ENCODE assay signal across 1 cellular context in the genomic region with DNA sequence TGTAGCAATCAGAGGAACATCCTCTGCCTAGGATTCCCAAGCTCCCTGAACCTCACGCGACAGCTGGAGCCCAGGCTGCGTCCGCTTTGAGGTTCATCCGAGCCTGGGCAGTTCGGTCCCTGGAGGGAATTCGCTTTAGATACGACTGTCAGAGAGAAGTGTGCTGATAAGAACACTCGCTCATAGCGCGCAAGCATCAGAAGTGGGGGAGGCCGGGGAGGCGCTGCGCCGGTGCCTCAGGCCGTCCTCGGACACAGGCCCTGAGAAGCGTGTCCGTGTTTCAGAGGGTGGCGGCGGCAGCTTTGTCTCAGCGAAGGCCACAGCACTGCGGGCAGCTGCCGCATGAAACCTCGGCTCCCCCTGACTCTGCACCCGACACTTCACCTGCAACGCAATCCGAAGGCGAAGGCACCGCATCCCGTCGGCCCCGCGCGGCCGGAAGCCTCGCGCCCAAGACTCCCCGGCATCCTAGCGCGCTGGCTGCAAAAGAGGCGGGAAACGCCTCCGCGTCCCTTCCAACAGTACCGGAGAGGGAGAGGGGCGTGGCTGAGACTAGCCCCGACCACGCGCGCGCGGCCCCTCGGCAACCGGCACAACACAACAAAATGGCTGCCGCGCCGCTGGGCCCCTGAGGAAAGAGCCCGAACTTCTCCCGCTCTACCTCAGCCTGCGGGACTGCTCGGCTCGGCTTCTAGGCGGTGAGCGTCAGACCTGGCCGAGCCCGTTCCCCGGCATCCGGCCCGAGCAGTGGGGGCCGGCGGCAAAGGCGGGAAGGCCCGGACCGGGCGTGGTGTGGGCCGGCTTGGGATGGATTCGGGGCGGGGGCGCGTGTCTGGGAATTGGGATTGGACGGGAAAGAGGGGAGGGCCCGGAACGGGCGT.
TF ChIP-seq lines count a peak whose summit lies in the region.

A gene with protein sequence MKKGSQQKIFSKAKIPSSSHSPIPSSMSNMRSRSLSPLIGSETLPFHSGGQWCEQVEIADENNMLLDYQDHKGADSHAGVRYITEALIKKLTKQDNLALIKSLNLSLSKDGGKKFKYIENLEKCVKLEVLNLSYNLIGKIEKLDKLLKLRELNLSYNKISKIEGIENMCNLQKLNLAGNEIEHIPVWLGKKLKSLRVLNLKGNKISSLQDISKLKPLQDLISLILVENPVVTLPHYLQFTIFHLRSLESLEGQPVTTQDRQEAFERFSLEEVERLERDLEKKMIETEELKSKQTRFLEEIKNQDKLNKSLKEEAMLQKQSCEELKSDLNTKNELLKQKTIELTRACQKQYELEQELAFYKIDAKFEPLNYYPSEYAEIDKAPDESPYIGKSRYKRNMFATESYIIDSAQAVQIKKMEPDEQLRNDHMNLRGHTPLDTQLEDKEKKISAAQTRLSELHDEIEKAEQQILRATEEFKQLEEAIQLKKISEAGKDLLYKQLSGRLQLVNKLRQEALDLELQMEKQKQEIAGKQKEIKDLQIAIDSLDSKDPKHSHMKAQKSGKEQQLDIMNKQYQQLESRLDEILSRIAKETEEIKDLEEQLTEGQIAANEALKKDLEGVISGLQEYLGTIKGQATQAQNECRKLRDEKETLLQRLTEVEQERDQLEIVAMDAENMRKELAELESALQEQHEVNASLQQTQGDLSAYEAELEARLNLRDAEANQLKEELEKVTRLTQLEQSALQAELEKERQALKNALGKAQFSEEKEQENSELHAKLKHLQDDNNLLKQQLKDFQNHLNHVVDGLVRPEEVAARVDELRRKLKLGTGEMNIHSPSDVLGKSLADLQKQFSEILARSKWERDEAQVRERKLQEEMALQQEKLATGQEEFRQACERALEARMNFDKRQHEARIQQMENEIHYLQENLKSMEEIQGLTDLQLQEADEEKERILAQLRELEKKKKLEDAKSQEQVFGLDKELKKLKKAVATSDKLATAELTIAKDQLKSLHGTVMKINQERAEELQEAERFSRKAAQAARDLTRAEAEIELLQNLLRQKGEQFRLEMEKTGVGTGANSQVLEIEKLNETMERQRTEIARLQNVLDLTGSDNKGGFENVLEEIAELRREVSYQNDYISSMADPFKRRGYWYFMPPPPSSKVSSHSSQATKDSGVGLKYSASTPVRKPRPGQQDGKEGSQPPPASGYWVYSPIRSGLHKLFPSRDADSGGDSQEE (N-terminal part only) (plus strand): TSS at position 586 of the 881 bp plus-strand sequence. CDS start 13,372 bp downstream, outside the sequence.

TF ChIP-seq in HepG2, 621 proteins besides CTCF, POLR2A, EP300 and RAD21 (continued from another document and continues in another):
- TF ChIP-seq, protein P1, sequence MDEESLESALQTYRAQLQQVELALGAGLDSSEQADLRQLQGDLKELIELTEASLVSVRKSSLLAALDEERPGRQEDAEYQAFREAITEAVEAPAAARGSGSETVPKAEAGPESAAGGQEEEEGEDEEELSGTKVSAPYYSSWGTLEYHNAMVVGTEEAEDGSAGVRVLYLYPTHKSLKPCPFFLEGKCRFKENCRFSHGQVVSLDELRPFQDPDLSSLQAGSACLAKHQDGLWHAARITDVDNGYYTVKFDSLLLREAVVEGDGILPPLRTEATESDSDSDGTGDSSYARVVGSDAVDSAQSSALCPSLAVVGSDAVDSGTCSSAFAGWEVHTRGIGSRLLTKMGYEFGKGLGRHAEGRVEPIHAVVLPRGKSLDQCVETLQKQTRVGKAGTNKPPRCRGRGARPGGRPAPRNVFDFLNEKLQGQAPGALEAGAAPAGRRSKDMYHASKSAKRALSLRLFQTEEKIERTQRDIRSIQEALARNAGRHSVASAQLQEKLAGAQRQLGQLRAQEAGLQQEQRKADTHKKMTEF (CRISPR knock-in tag; IDR thresholded peaks at IDR 0.05), result peak; percentile 95
- TF ChIP-seq CBX1 (IDR thresholded peaks at IDR 0.05; ENCODE audit: low read depth), result no peak
- TF ChIP-seq, protein P2, sequence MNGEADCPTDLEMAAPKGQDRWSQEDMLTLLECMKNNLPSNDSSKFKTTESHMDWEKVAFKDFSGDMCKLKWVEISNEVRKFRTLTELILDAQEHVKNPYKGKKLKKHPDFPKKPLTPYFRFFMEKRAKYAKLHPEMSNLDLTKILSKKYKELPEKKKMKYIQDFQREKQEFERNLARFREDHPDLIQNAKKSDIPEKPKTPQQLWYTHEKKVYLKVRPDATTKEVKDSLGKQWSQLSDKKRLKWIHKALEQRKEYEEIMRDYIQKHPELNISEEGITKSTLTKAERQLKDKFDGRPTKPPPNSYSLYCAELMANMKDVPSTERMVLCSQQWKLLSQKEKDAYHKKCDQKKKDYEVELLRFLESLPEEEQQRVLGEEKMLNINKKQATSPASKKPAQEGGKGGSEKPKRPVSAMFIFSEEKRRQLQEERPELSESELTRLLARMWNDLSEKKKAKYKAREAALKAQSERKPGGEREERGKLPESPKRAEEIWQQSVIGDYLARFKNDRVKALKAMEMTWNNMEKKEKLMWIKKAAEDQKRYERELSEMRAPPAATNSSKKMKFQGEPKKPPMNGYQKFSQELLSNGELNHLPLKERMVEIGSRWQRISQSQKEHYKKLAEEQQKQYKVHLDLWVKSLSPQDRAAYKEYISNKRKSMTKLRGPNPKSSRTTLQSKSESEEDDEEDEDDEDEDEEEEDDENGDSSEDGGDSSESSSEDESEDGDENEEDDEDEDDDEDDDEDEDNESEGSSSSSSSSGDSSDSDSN (CRISPR knock-in tag; IDR thresholded peaks at IDR 0.05), result peak; percentile 93
- peak; percentile 76; the same call in 1 of the 2 replicates for TF ChIP-seq ZBTB7B (CRISPR knock-in tag; IDR thresholded peaks at IDR 0.05)
- peak; percentile 95 for TF ChIP-seq ZNF570 (CRISPR knock-in tag; IDR thresholded peaks at IDR 0.05; ENCODE audit: borderline replicate concordance)
- TF ChIP-seq ZNF441 (CRISPR knock-in tag; IDR thresholded peaks at IDR 0.05; ENCODE audit: borderline replicate concordance), result peak; percentile 90; the same call in 1 of the 2 replicates
- TF ChIP-seq NCOA5 (CRISPR knock-in tag; IDR thresholded peaks at IDR 0.05), result no peak
- peak; percentile 100 for TF ChIP-seq ZNF781 (CRISPR knock-in tag; IDR thresholded peaks at IDR 0.05; ENCODE audit: borderline replicate concordance, not compliant biosample characterization)
- 0 out of 2 replicates have a peak, but pooled peaks have one; percentile 22 for TF ChIP-seq ZNF256 (CRISPR knock-in tag; conservative IDR thresholded peaks at IDR 0.05)
- TF ChIP-seq EED (CRISPR knock-in tag; IDR thresholded peaks at IDR 0.05), result peak; percentile 89
- TF ChIP-seq ZSCAN12 (CRISPR knock-in tag; IDR thresholded peaks at IDR 0.05), result peak; percentile 61
- TF ChIP-seq, protein P3, sequence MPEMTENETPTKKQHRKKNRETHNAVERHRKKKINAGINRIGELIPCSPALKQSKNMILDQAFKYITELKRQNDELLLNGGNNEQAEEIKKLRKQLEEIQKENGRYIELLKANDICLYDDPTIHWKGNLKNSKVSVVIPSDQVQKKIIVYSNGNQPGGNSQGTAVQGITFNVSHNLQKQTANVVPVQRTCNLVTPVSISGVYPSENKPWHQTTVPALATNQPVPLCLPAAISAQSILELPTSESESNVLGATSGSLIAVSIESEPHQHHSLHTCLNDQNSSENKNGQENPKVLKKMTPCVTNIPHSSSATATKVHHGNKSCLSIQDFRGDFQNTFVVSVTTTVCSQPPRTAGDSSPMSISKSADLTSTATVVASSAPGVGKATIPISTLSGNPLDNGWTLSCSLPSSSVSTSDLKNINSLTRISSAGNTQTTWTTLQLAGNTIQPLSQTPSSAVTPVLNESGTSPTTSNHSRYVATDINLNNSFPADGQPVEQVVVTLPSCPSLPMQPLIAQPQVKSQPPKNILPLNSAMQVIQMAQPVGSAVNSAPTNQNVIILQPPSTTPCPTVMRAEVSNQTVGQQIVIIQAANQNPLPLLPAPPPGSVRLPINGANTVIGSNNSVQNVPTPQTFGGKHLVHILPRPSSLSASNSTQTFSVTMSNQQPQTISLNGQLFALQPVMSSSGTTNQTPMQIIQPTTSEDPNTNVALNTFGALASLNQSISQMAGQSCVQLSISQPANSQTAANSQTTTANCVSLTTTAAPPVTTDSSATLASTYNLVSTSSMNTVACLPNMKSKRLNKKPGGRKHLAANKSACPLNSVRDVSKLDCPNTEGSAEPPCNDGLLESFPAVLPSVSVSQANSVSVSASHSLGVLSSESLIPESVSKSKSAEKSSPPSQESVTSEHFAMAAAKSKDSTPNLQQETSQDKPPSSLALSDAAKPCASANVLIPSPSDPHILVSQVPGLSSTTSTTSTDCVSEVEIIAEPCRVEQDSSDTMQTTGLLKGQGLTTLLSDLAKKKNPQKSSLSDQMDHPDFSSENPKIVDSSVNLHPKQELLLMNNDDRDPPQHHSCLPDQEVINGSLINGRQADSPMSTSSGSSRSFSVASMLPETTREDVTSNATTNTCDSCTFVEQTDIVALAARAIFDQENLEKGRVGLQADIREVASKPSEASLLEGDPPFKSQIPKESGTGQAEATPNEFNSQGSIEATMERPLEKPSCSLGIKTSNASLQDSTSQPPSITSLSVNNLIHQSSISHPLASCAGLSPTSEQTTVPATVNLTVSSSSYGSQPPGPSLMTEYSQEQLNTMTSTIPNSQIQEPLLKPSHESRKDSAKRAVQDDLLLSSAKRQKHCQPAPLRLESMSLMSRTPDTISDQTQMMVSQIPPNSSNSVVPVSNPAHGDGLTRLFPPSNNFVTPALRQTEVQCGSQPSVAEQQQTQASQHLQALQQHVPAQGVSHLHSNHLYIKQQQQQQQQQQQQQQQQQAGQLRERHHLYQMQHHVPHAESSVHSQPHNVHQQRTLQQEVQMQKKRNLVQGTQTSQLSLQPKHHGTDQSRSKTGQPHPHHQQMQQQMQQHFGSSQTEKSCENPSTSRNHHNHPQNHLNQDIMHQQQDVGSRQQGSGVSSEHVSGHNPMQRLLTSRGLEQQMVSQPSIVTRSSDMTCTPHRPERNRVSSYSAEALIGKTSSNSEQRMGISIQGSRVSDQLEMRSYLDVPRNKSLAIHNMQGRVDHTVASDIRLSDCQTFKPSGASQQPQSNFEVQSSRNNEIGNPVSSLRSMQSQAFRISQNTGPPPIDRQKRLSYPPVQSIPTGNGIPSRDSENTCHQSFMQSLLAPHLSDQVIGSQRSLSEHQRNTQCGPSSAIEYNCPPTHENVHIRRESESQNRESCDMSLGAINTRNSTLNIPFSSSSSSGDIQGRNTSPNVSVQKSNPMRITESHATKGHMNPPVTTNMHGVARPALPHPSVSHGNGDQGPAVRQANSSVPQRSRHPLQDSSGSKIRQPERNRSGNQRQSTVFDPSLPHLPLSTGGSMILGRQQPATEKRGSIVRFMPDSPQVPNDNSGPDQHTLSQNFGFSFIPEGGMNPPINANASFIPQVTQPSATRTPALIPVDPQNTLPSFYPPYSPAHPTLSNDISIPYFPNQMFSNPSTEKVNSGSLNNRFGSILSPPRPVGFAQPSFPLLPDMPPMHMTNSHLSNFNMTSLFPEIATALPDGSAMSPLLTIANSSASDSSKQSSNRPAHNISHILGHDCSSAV (CRISPR knock-in tag; IDR thresholded peaks at IDR 0.05; ENCODE audit: borderline replicate concordance), result no peak
- TF ChIP-seq, protein P4, sequence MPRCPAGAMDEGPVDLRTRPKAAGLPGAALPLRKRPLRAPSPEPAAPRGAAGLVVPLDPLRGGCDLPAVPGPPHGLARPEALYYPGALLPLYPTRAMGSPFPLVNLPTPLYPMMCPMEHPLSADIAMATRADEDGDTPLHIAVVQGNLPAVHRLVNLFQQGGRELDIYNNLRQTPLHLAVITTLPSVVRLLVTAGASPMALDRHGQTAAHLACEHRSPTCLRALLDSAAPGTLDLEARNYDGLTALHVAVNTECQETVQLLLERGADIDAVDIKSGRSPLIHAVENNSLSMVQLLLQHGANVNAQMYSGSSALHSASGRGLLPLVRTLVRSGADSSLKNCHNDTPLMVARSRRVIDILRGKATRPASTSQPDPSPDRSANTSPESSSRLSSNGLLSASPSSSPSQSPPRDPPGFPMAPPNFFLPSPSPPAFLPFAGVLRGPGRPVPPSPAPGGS (CRISPR knock-in tag; IDR thresholded peaks at IDR 0.05), result peak; percentile 94
- TF ChIP-seq, protein P5, sequence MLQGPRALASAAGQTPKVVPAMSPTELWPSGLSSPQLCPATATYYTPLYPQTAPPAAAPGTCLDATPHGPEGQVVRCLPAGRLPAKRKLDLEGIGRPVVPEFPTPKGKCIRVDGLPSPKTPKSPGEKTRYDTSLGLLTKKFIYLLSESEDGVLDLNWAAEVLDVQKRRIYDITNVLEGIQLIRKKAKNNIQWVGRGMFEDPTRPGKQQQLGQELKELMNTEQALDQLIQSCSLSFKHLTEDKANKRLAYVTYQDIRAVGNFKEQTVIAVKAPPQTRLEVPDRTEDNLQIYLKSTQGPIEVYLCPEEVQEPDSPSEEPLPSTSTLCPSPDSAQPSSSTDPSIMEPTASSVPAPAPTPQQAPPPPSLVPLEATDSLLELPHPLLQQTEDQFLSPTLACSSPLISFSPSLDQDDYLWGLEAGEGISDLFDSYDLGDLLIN (CRISPR knock-in tag; IDR thresholded peaks at IDR 0.05; ENCODE audit: borderline replicate concordance), result peak; percentile 90; the same call in 1 of the 2 replicates
- TF ChIP-seq, protein P6, sequence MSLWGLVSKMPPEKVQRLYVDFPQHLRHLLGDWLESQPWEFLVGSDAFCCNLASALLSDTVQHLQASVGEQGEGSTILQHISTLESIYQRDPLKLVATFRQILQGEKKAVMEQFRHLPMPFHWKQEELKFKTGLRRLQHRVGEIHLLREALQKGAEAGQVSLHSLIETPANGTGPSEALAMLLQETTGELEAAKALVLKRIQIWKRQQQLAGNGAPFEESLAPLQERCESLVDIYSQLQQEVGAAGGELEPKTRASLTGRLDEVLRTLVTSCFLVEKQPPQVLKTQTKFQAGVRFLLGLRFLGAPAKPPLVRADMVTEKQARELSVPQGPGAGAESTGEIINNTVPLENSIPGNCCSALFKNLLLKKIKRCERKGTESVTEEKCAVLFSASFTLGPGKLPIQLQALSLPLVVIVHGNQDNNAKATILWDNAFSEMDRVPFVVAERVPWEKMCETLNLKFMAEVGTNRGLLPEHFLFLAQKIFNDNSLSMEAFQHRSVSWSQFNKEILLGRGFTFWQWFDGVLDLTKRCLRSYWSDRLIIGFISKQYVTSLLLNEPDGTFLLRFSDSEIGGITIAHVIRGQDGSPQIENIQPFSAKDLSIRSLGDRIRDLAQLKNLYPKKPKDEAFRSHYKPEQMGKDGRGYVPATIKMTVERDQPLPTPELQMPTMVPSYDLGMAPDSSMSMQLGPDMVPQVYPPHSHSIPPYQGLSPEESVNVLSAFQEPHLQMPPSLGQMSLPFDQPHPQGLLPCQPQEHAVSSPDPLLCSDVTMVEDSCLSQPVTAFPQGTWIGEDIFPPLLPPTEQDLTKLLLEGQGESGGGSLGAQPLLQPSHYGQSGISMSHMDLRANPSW (CRISPR knock-in tag; IDR thresholded peaks at IDR 0.05; ENCODE audit: borderline replicate concordance), result peak; percentile 81
- TF ChIP-seq, protein P7, sequence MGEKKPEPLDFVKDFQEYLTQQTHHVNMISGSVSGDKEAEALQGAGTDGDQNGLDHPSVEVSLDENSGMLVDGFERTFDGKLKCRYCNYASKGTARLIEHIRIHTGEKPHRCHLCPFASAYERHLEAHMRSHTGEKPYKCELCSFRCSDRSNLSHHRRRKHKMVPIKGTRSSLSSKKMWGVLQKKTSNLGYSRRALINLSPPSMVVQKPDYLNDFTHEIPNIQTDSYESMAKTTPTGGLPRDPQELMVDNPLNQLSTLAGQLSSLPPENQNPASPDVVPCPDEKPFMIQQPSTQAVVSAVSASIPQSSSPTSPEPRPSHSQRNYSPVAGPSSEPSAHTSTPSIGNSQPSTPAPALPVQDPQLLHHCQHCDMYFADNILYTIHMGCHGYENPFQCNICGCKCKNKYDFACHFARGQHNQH (CRISPR knock-in tag; IDR thresholded peaks at IDR 0.05), result peak; percentile 94
